In genomic region chr2:240624950-240625621, GRCh38 we compare ENCODE assay signal across 8 cellular contexts. TPM values are rescaled to one million over a fixed set of nuclear protein-coding genes. Genes with fewer than 3 reads are reported as not detected.
DNase-seq lines count a peak whose midpoint lies in the region; ATAC-seq and TF ChIP-seq lines count a peak whose summit lies in the region.

TSS of gene GPR35 (plus strand) at chr2:240625480. CDS start at chr2:240629953, 4,473 bp downstream.

- H3K4me3 ChIP-seq in CD8-positive, alpha-beta T cell (ENCODE audit: low read depth, low read length) = peak within 1 kb of the TSS; percentile 43

- peak; percentile 46 to 93 (median 70) for DNase-seq in CD8-positive, alpha-beta T cell
- DNase-seq in LHCN-M2 (ENCODE audit: low read depth) = peak; percentile 49
- peak; percentile 68 for DNase-seq in fibroblast of peridontal ligament (ENCODE audit: extremely low read depth)
- peak; percentile 15 for DNase-seq in smooth muscle cell of the brain vasculature (ENCODE audit: low read depth, low spot score)
- DNase-seq in DMS 273 treated with DMSO at 0.1 percent for 48 hours (lab: John Stamatoyannopoulos, UW) = no peak

- no peaks in the 10 kb centered on the region for H3K9me3 Mint-ChIP-seq in CD8-positive, alpha-beta T cell

- H3K36me3 Mint-ChIP-seq in CD8-positive, alpha-beta T cell = peaks cover 2% of the 10 kb centered on the region

- ATAC-seq in CD8-positive, alpha-beta T cell = peak; percentile 70
- ATAC-seq in GM19324 (IDR thresholded peaks at IDR 0.05; ENCODE audit: low FRiP score, unreplicated experiment) (no peak), HG03196 (IDR thresholded peaks at IDR 0.05; ENCODE audit: unreplicated experiment) (no peak)

- no peak for TF ChIP-seq CTCF in CD8-positive, alpha-beta T cell (IDR thresholded peaks at IDR 0.05)

- peak within 1 kb of the TSS; percentile 40 for H3K27ac ChIP-seq in CD8-positive, alpha-beta T cell (ENCODE audit: low read depth, low read length)

- no peaks in the 10 kb centered on the region for H3K36me3 ChIP-seq in CD8-positive, alpha-beta T cell (ENCODE audit: insufficient read depth, low read length)

- CTCF ChIA-PET in CD8-positive, alpha-beta T cell (lab: Charles Lee) = interaction anchor here (1.1 kb wide), 1 partner anchor 31 kb away, joined by 3 read pairs; no protein-coding TSS in a partner anchor
- CTCF ChIA-PET in activated CD8-positive, alpha-beta memory T cell treated with anti-CD3 and anti-CD28 coated beads for 36 hours (lab: Charles Lee) = interaction anchor here (0.6 to 1.2 kb wide), 3 partner anchors 59 to 1233 kb away, joined by 3 to 11 read pairs (median 3); no protein-coding TSS in a partner anchor

- H3K4me1 ChIP-seq in CD8-positive, alpha-beta T cell (ENCODE audit: insufficient read depth, low read length) = peaks cover 70% of the 10 kb centered on the region

- H3K4me1 Mint-ChIP-seq in CD8-positive, alpha-beta T cell (ENCODE audit: low read depth) = peaks cover 53% of the 10 kb centered on the region

- intact Hi-C loops in CD8-positive, alpha-beta T cell (cut with DNase I, micrococcal nuclease) = loop anchor here (2.0 to 5.0 kb wide), 2 partner anchors 38 to 58 kb away; partner anchors contain the start of genes CAPN10 (in 1 of the 2) and RNPEPL1 (in 1 of the 2)

- no peaks in the 10 kb centered on the region for H3K27me3 ChIP-seq in CD8-positive, alpha-beta T cell (ENCODE audit: insufficient read depth, low read length)

- no peaks in the 10 kb centered on the region for H3K27me3 Mint-ChIP-seq in CD8-positive, alpha-beta T cell (ENCODE audit: low read depth)

- POLR2A ChIA-PET in CD8-positive, alpha-beta T cell (lab: Charles Lee) = no interaction called here
- POLR2A ChIA-PET in activated CD8-positive, alpha-beta memory T cell treated with anti-CD3 and anti-CD28 coated beads for 36 hours (lab: Charles Lee) = interaction anchor here (0.6 to 1.7 kb wide), 3 partner anchors 12 to 600 kb away, joined by 3 to 13 read pairs (median 3); partner anchors contain the start of genes CAPN10 and NDUFA10

- H3K27ac Mint-ChIP-seq in CD8-positive, alpha-beta T cell = peak within 1 kb of the TSS; percentile 91

- H3K4me3 Mint-ChIP-seq in CD8-positive, alpha-beta T cell = peak within 1 kb of the TSS; percentile 62

- H3K9me3 ChIP-seq in CD8-positive, alpha-beta T cell (ENCODE audit: low read length) = no peaks in the 10 kb centered on the region

RNA-seq across cellular contexts. Expression of gene GPR35, which starts in this region (rescaled TPM):
- total RNA-seq in CD8-positive, alpha-beta T cell = 10 to 100 TPM; 17.5 to 18.7 TPM
- total RNA-seq in LHCN-M2 (2014; rRNA removed) = 0.11 and 1.0 TPM in 2 replicates
- 0.16 TPM for polyA plus RNA-seq in LHCN-M2 (2012)
- total RNA-seq in activated CD8-positive, alpha-beta memory T cell treated with anti-CD3 and anti-CD28 coated beads for 36 hours = 10 to 100 TPM; 12.6 to 13.3 TPM
